ENCODE assay signal across 16 cellular contexts in genomic region chr10:34406463-34407138, GRCh38.
"Had no signal": no experiment of that assay in that cellular context is flagged by ENCODE, and none has a peak within 500 bp of the region (broad histone marks: within the 10 kb centered on the region; RNA-seq: fewer than 3 reads in every experiment).

No MANE protein-coding gene starts in this region.

- H3K27ac ChIP-seq: gastrocnemius medialis, neural progenitor cell, tibial artery, vagina had no signal

- H3K27me3 ChIP-seq: gastrocnemius medialis, neural progenitor cell, tibial artery, vagina had no signal

- H3K27me3 Mint-ChIP-seq: activated CD4-positive, alpha-beta T cell treated with anti-CD3 and anti-CD28 coated beads, Interleukin-2, amount 10 ng/mL, durations not matched to agents 7 days and 5 days; progenitor cell of endocrine pancreas had no signal

- H3K4me3 ChIP-seq: gastrocnemius medialis, lung, neural progenitor cell, tibial artery, vagina had no signal

- H3K4me3 Mint-ChIP-seq: activated CD4-positive, alpha-beta T cell treated with anti-CD3 and anti-CD28 coated beads, Interleukin-2, amount 10 ng/mL, durations not matched to agents 7 days and 5 days; activated naive CD4-positive, alpha-beta T cell treated with anti-CD3 and anti-CD28 coated beads for 36 hours; activated T-cell treated with anti-CD3 and anti-CD28 coated beads, Interleukin-2, amount 50 U/mL, for 4 hours; neural progenitor cell had no signal

- H3K9ac ChIP-seq: neural progenitor cell had no signal

- H2AFZ ChIP-seq: neural progenitor cell had no signal

- H3K9me3 ChIP-seq: gastrocnemius medialis, tibial artery, vagina had no signal

- H3K9me3 Mint-ChIP-seq: activated CD4-positive, alpha-beta T cell treated with anti-CD3 and anti-CD28 coated beads, Interleukin-2, amount 10 ng/mL, durations not matched to agents 7 days and 5 days; activated naive CD4-positive, alpha-beta T cell treated with anti-CD3 and anti-CD28 coated beads for 36 hours; activated T-cell treated with anti-CD3 and anti-CD28 coated beads, Interleukin-2, amount 50 U/mL, for 4 hours; neural progenitor cell had no signal

- H3K4me1 Mint-ChIP-seq: activated CD4-positive, alpha-beta T cell treated with anti-CD3 and anti-CD28 coated beads, Interleukin-2, amount 10 ng/mL, durations not matched to agents 7 days and 5 days had no signal

- H3K27ac Mint-ChIP-seq: activated CD4-positive, alpha-beta T cell treated with anti-CD3 and anti-CD28 coated beads, Interleukin-2, amount 10 ng/mL, durations not matched to agents 7 days and 5 days; activated naive CD4-positive, alpha-beta T cell treated with anti-CD3 and anti-CD28 coated beads for 36 hours had no signal

- ATAC-seq: activated T-cell treated with anti-CD3 and anti-CD28 coated beads, Interleukin-2, amount 50 U/mL, for 4 hours; gastrocnemius medialis; left lobe of liver; stimulated activated naive CD8-positive, alpha-beta T cell treated with anti-CD3 and anti-CD28 coated beads, Interleukin-15, Interleukin-2, amounts not matched to agents 100 U/mL and 50 U/mL, for 24 hours had no signal

- DNase-seq: activated CD4-positive, alpha-beta T cell treated with anti-CD3 and anti-CD28 coated beads, Interleukin-2, amount 10 ng/mL, durations not matched to agents 7 days and 5 days; activated CD8-positive, alpha-beta memory T cell treated with anti-CD3 and anti-CD28 coated beads, Interleukin-2, amount 50 U/mL, for 4 hours; activated naive CD4-positive, alpha-beta T cell treated with anti-CD3 and anti-CD28 coated beads for 36 hours; activated T-cell treated with anti-CD3 and anti-CD28 coated beads, Interleukin-2, amount 50 U/mL, for 4 hours; anterior cingulate cortex; cortex of kidney; gastrocnemius medialis; stimulated activated CD4-positive, alpha-beta T cell treated with anti-CD3 and anti-CD28 coated beads, Interleukin-2, amount 100 ng/mL, for 24 hours; stimulated activated naive CD8-positive, alpha-beta T cell treated with anti-CD3 and anti-CD28 coated beads, Interleukin-15, Interleukin-2, amounts not matched to agents 100 U/mL and 50 U/mL, for 24 hours; substantia nigra; tibial artery had no signal

- H3K36me3 ChIP-seq: gastrocnemius medialis, neural progenitor cell, tibial artery, vagina had no signal

- H3K4me1 ChIP-seq: gastrocnemius medialis, neural progenitor cell had no signal

- H3K4me2 ChIP-seq: neural progenitor cell had no signal

- H3K36me3 Mint-ChIP-seq: neural progenitor cell had no signal
